In the genomic region with DNA sequence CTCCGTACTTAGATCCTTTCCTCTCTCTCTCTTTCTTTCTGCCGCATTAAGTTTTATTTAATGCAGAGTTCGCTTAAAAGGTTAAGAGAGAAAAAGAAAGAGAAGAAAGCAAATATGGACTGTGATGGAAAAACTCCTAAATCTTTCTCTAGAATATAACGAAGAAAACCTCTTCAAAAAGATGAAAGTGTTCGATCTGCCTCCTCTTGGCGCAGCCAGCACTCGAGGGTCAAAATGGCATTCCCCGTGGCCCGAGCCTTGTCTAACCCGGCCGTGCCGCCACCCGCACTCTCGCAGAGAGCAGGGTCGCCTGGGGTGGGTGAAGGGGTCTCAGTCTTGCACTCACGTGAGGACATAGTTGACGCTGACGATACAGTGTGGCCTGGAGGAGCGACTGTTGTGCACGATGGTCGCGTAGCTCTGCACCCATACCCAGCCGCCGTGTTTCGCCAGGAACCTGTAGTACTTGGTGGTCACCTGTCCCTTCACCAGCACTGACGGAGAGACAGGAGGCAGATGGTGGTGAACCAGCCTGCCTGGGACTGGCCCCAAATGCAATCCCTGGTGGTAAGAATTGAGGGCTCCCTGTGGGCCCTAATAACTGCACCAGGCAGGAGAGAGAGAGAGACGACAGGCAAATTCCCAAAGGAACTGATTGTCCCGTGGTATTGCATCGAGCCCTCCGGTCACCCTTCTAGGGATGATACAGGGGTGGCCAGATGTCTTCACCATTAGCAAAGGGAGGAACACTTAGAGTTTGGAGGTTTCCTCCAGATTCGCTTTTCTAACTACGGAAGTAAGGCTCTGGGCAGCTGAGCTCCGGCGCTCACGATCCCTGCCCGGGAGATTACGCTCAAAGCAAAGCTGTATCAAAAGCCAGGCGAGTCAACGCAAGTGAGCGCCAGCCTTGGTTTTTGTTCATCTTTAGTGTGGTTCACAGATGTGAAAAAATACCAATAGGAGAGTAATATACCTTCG, we compare ENCODE assay signal across 14 cellular contexts. TPM values are rescaled to one million over a fixed set of nuclear protein-coding genes. Genes with fewer than 3 reads are reported as not detected.
A peak's percentile ranks its signal among the peaks of the same experiment; 100 is the strongest.
DNase-seq lines count a peak whose midpoint lies in the region; FAIRE-seq and TF ChIP-seq lines count a peak whose summit lies in the region.
"Had no signal": no experiment of that assay in that cellular context is flagged by ENCODE, and none has a peak within 500 bp of the region (broad histone marks: within the 10 kb centered on the region; RNA-seq: fewer than 3 reads in every experiment).

No MANE protein-coding gene starts in this region.

- no peaks in the 10 kb centered on the region for H3K36me3 Mint-ChIP-seq in activated naive CD8-positive, alpha-beta T cell
- H3K36me3 Mint-ChIP-seq in activated naive CD8-positive, alpha-beta T cell treated with anti-CD3 and anti-CD28 coated beads for 36 hours = peaks cover 3% of the 10 kb centered on the region
- no peaks in the 10 kb centered on the region for H3K36me3 Mint-ChIP-seq in astrocyte (ENCODE audit: low read depth, unreplicated experiment)
- H3K36me3 Mint-ChIP-seq: mesothelial cell of epicardium had no signal

- no peak overlapping the region for H3K9ac ChIP-seq in astrocyte (ENCODE audit: low read length)

- intact Hi-C loops in testis (cut with DNase I; ENCODE audit: low total_unique reads) = no loop called here

- H2AFZ ChIP-seq in astrocyte (ENCODE audit: low read depth, low read length) = no peak overlapping the region

- TF ChIP-seq POLR2A in testis (IDR thresholded peaks at IDR 0.05) = no peak

- H3K36me3 ChIP-seq in astrocyte (ENCODE audit: insufficient read depth, low read length) (no peaks in the 10 kb centered on the region), testis (ENCODE audit: low read depth, missing control alignments) (no peaks in the 10 kb centered on the region)
- H3K36me3 ChIP-seq: heart right ventricle, vagina had no signal

- peak overlapping the region; percentile 26 for H3K4me3 ChIP-seq in astrocyte (ENCODE audit: insufficient read depth, low read depth, low read length)
- H3K4me3 ChIP-seq in testis = peak overlapping the region; percentile 1 to 31
- H3K4me3 ChIP-seq: SK-N-MC had no signal

- H3K27ac ChIP-seq in astrocyte (ENCODE audit: low read depth, low read length) (no peak overlapping the region), testis (no peak overlapping the region)
- H3K27ac ChIP-seq: heart right ventricle, SK-N-MC, vagina had no signal

- peaks cover 13% of the 10 kb centered on the region for H3K4me1 Mint-ChIP-seq in activated naive CD8-positive, alpha-beta T cell (ENCODE audit: low read depth)
- H3K4me1 Mint-ChIP-seq in activated naive CD8-positive, alpha-beta T cell treated with anti-CD3 and anti-CD28 coated beads for 36 hours = peaks cover 12% of the 10 kb centered on the region
- peaks cover 3% of the 10 kb centered on the region for H3K4me1 Mint-ChIP-seq in astrocyte (ENCODE audit: low read depth, unreplicated experiment)
- H3K4me1 Mint-ChIP-seq: mesothelial cell of epicardium had no signal

- H3K27me3 ChIP-seq in astrocyte (ENCODE audit: insufficient read depth, low read length) = peaks cover 82% of the 10 kb centered on the region
- no peaks in the 10 kb centered on the region for H3K27me3 ChIP-seq in testis

- peak overlapping the region; percentile 74 for H3K4me2 ChIP-seq in astrocyte (ENCODE audit: low read length)

- 6 to 7% methylated on average over 37 to 41 of the region's 41 CpGs for WGBS in testis, 2 donors

- TF ChIP-seq CTCF in astrocyte (IDR thresholded peaks at IDR 0.05; ENCODE audit: insufficient read depth, low read depth, low read length) = no peak
- TF ChIP-seq CTCF in testis (IDR thresholded peaks at IDR 0.05) = no peak

- no peaks in the 10 kb centered on the region for H3K79me2 ChIP-seq in astrocyte (ENCODE audit: insufficient read depth, low read length)

- H3K9me3 ChIP-seq in astrocyte (ENCODE audit: insufficient read depth, low read depth, low read length) (peaks cover 5% of the 10 kb centered on the region), testis (no peaks in the 10 kb centered on the region)
- H3K9me3 ChIP-seq: heart right ventricle, vagina had no signal

- H3K9me3 Mint-ChIP-seq in activated naive CD8-positive, alpha-beta T cell (ENCODE audit: low read depth) = no peaks in the 10 kb centered on the region
- H3K9me3 Mint-ChIP-seq in activated naive CD8-positive, alpha-beta T cell treated with anti-CD3 and anti-CD28 coated beads for 36 hours = peaks cover 9% of the 10 kb centered on the region
- peaks cover 5% of the 10 kb centered on the region for H3K9me3 Mint-ChIP-seq in astrocyte (ENCODE audit: unreplicated experiment)
- H3K9me3 Mint-ChIP-seq: mesothelial cell of epicardium had no signal

- peaks cover 46% of the 10 kb centered on the region for H3K27me3 Mint-ChIP-seq in activated naive CD8-positive, alpha-beta T cell
- H3K27me3 Mint-ChIP-seq in activated naive CD8-positive, alpha-beta T cell treated with anti-CD3 and anti-CD28 coated beads for 36 hours = peaks cover 23% of the 10 kb centered on the region
- peaks cover 22% of the 10 kb centered on the region for H3K27me3 Mint-ChIP-seq in astrocyte (ENCODE audit: low read depth, unreplicated experiment)

- H3K4me3 Mint-ChIP-seq in activated naive CD8-positive, alpha-beta T cell = peak overlapping the region; percentile 23
- H3K4me3 Mint-ChIP-seq in activated naive CD8-positive, alpha-beta T cell treated with anti-CD3 and anti-CD28 coated beads for 36 hours = no peak overlapping the region
- H3K4me3 Mint-ChIP-seq in astrocyte (ENCODE audit: unreplicated experiment) = no peak overlapping the region
- H3K4me3 Mint-ChIP-seq: mesothelial cell of epicardium had no signal

- H3K27ac Mint-ChIP-seq in activated naive CD8-positive, alpha-beta T cell = no peak overlapping the region
- no peak overlapping the region for H3K27ac Mint-ChIP-seq in activated naive CD8-positive, alpha-beta T cell treated with anti-CD3 and anti-CD28 coated beads for 36 hours
- no peak overlapping the region for H3K27ac Mint-ChIP-seq in astrocyte (ENCODE audit: unreplicated experiment)
- H3K27ac Mint-ChIP-seq: mesothelial cell of epicardium had no signal

- FAIRE-seq in astrocyte (lab: Jason Lieb, UNC) = no peak

- H4K20me1 ChIP-seq in astrocyte (ENCODE audit: insufficient read depth, low read length) = no peaks in the 10 kb centered on the region

- H3K4me1 ChIP-seq in astrocyte (ENCODE audit: insufficient read depth, low read length) (no peaks in the 10 kb centered on the region), testis (peaks cover 7% of the 10 kb centered on the region)

- DNase-seq in activated naive CD8-positive, alpha-beta T cell treated with anti-CD3 and anti-CD28 coated beads for 36 hours = no peak
- DNase-seq in astrocyte (ENCODE audit: low read depth) = no peak
- peak; percentile 64 for DNase-seq in left kidney (ENCODE audit: low read depth, low spot score)
- DNase-seq in testis = peak; percentile 16
- no peak for DNase-seq in GF-D8 (lab: John Stamatoyannopoulos, UW)
- no peak for DNase-seq in iPS-NIHi11 (ENCODE audit: low spot score)
- DNase-seq in LoVo (ENCODE audit: low spot score) = no peak
- DNase-seq: AML-193; effector CD4-positive, alpha-beta T cell; heart right ventricle had no signal

RNA-seq across cellular contexts. Expression of a gene that starts 17.5 kb away (rescaled TPM):
- not detected for total RNA-seq in activated naive CD8-positive, alpha-beta T cell treated with anti-CD3 and anti-CD28 coated beads for 36 hours
- total RNA-seq in astrocyte (not detected in 2 replicates), testis (1 to 10 TPM in 1 of 2 donors, under 1 TPM in 1; 0.43 to 1.5 TPM)
- 0.88 TPM for polyA plus RNA-seq in testis (ENCODE audit: insufficient read depth, low read depth, low replicate concordance)
- total RNA-seq: heart right ventricle, mesothelial cell of epicardium, vagina had no signal
- polyA plus RNA-seq: heart right ventricle had no signal

Comparison
In these comparisons a context has a peak if more than half of its experiments do, and no peak if none do; other contexts are left out.
1. DNase-seq: peak in left kidney (single experiment) and testis (single experiment); none in activated naive CD8-positive, alpha-beta T cell treated with anti-CD3 and anti-CD28 coated beads for 36 hours (single experiment), astrocyte (single experiment), GF-D8 (single experiment), iPS-NIHi11 (single experiment) and LoVo (single experiment).